ENCODE assay signal across 1 cellular context in genomic region chr5:177588413-177588909, GRCh38.
A peak's percentile ranks its signal among the peaks of the same experiment; 100 is the strongest.
TF ChIP-seq lines count a peak whose summit lies in the region.

No MANE protein-coding gene starts in this region.

TF ChIP-seq in HepG2, 621 proteins besides CTCF, POLR2A, EP300 and RAD21 (continued from another document):
- TF ChIP-seq ZNF609 (CRISPR knock-in tag; IDR thresholded peaks at IDR 0.05; ENCODE audit: borderline replicate concordance) = peak; percentile 99
- TF ChIP-seq PBX2 (CRISPR knock-in tag; IDR thresholded peaks at IDR 0.05) = 0 out of 2 replicates have a peak, but pooled peaks have one; percentile 32
- 0 out of 2 replicates have a peak, but pooled peaks have one; percentile 20 for TF ChIP-seq ZNF607 (CRISPR knock-in tag; IDR thresholded peaks at IDR 0.05; ENCODE audit: borderline replicate concordance)
- no peak for TF ChIP-seq MEIS2 (CRISPR knock-in tag; IDR thresholded peaks at IDR 0.05)
- TF ChIP-seq HDAC1 (CRISPR knock-in tag; IDR thresholded peaks at IDR 0.05) = peak; percentile 78
- TF ChIP-seq FOXJ3 (CRISPR knock-in tag; IDR thresholded peaks at IDR 0.05; ENCODE audit: borderline replicate concordance) = peak; percentile 75; the same call in 1 of the 2 replicates
- TF ChIP-seq ZNF503 (CRISPR knock-in tag; IDR thresholded peaks at IDR 0.05) = 0 out of 2 replicates have a peak, but pooled peaks have one; percentile 61
- TF ChIP-seq ZSCAN20 (CRISPR knock-in tag; IDR thresholded peaks at IDR 0.05; ENCODE audit: borderline replicate concordance) = no peak
- TF ChIP-seq ARID3A (IDR thresholded peaks at IDR 0.05; ENCODE audit: low read depth, low read length) = peak; percentile 77
- 0 out of 2 replicates have a peak, but pooled peaks have one; percentile 45 for TF ChIP-seq CBFB (CRISPR knock-in tag; IDR thresholded peaks at IDR 0.05)
- peak; percentile 94 for TF ChIP-seq FOXP4 (CRISPR knock-in tag; IDR thresholded peaks at IDR 0.05)
- TF ChIP-seq ARID4A (CRISPR knock-in tag; IDR thresholded peaks at IDR 0.05; ENCODE audit: borderline replicate concordance) = peak; percentile 42; the same call in 1 of the 2 replicates
- TF ChIP-seq SALL1 (CRISPR knock-in tag; IDR thresholded peaks at IDR 0.05) = peak; percentile 83
- TF ChIP-seq SOX13 (IDR thresholded peaks at IDR 0.05) = no peak
- TF ChIP-seq SOX13 (CRISPR knock-in tag; conservative IDR thresholded peaks at IDR 0.05 in 1 of 2, IDR thresholded peaks at IDR 0.05 in 1 of 2) = peak in 1 of 2 experiments; percentile 56; a peak in 1 of 4 replicates
